ENCODE assay signal across 14 cellular contexts in the genomic region with DNA sequence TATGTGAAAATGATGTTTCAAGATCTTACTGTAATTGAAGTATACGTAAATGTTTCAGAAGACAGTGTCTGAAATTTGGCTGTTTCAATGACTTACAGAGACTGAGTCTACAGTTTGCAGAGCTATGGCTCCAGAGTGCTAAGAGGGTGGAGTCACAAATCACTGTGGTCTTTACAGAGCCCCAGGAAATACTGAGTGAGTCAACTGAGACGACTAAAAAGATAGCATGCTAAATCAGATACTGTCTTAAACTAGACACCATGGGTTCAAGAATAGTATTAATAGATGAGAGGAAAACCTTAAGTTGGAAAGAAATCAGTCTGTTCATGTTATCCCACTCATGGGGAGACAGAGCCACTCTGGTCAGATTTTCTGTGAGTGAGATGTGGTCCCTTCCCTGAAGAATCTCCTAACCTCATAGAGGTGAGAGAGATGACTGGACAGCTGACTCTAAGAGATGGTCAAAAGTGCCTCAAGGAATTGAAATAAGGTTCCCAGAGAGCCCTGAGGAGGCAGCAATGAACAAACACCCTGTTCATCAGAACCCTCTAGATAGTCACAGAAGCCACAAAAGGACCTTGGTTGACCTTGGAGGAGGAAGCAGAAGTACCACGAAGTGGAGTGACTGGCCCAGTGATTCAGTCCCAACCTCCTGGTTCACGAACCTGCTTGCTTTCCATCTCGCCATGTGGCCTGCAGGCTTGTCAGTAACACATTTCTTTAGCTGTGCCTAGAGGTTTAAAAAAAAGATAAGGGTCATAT. TPM values are rescaled to one million over a fixed set of nuclear protein-coding genes. Genes with fewer than 3 reads are reported as not detected.
DNase-seq lines count a peak whose midpoint lies in the region; FAIRE-seq and TF ChIP-seq lines count a peak whose summit lies in the region.
"Had no signal": no experiment of that assay in that cellular context is flagged by ENCODE, and none has a peak within 500 bp of the region (broad histone marks: within the 10 kb centered on the region; RNA-seq: fewer than 3 reads in every experiment).

No MANE protein-coding gene starts in this region.

- H3K4me2 ChIP-seq in keratinocyte (ENCODE audit: control insufficient read depth, extremely low read depth, insufficient read depth, low read depth, low read length) = peak overlapping the region; percentile 2

- DNase-seq in EL (peak; percentile 80), M059J (ENCODE audit: low read depth) (peak; percentile 94), astrocyte of the spinal cord (ENCODE audit: low read depth, low spot score) (peak; percentile 58), keratinocyte (ENCODE audit: low read depth, low spot score) (no peak), caudate nucleus (lab: John Stamatoyannopoulos, UW) (no peak), DMS79 treated with DMSO at 0.1 percent for 48 hours (lab: John Stamatoyannopoulos, UW) (no peak), NCI-H2107 (lab: John Stamatoyannopoulos, UW) (no peak), NCI-H2081 treated with DMSO at 0.1 percent for 48 hours (lab: John Stamatoyannopoulos, UW) (no peak)
- DNase-seq: body of pancreas, COR-L47, mucosa of descending colon, NCI-H187 had no signal

- H3K36me3 ChIP-seq in keratinocyte (ENCODE audit: control insufficient read depth in 2 of 2, extremely low read depth in 1 of 2, insufficient read depth in 2 of 2, low read length in 2 of 2) = no peaks in the 10 kb centered on the region

- no peak overlapping the region for H2AFZ ChIP-seq in keratinocyte (ENCODE audit: control insufficient read depth, low read length)

- in situ Hi-C loops in astrocyte of the spinal cord (cut with HindIII; ENCODE audit: low sequenced_read_pairs) = no loop called here

- H3K4me3 ChIP-seq in astrocyte of the spinal cord (ENCODE audit: low read depth, low read length) (no peak overlapping the region), keratinocyte (ENCODE audit: control insufficient read depth in 2 of 3, extremely low read depth in 1 of 3, insufficient read depth in 2 of 3, low read depth in 1 of 3, low read length in 3 of 3) (no peak overlapping the region)
- H3K4me3 ChIP-seq: body of pancreas, mucosa of descending colon had no signal

- H3K79me2 ChIP-seq in keratinocyte (ENCODE audit: control insufficient read depth, insufficient read depth, low read length) = no peaks in the 10 kb centered on the region

- no peaks in the 10 kb centered on the region for H4K20me1 ChIP-seq in keratinocyte (ENCODE audit: control insufficient read depth, extremely low read depth, insufficient read depth, low read length)

- peak; percentile 92 for FAIRE-seq in keratinocyte (lab: Jason Lieb, UNC)
- FAIRE-seq: GM19239 had no signal

- H3K9me1 ChIP-seq in keratinocyte (ENCODE audit: control insufficient read depth, extremely low read depth, insufficient read depth, low read length) = no peaks in the 10 kb centered on the region

- TF ChIP-seq CTCF in astrocyte of the spinal cord (IDR thresholded peaks at IDR 0.05; ENCODE audit: low read depth, low read length) (no peak), keratinocyte (optimal IDR thresholded peaks at IDR 0.05 in 1 of 3, IDR thresholded peaks at IDR 0.05 in 1 of 3, conservative IDR thresholded peaks at IDR 0.05 in 1 of 3; ENCODE audit: extremely low read depth in 1 of 3, insufficient read depth in 2 of 3, low read length in 3 of 3) (no peak)

- H3K27me3 ChIP-seq in keratinocyte (ENCODE audit: control insufficient read depth, extremely low read depth, insufficient read depth, low read length) = no peaks in the 10 kb centered on the region
- H3K27me3 ChIP-seq: body of pancreas had no signal

- peaks cover 40% of the 10 kb centered on the region for H3K4me1 ChIP-seq in keratinocyte (ENCODE audit: control insufficient read depth, extremely low read depth, insufficient read depth, low read length)
- H3K4me1 ChIP-seq: body of pancreas had no signal

- H3K27ac ChIP-seq in keratinocyte (ENCODE audit: control insufficient read depth, insufficient read depth, low read length) (peak overlapping the region; percentile 10), caudate nucleus (ENCODE audit: low read depth, low read length) (no peak overlapping the region)
- H3K27ac ChIP-seq: body of pancreas had no signal

- H3K9me3 ChIP-seq in keratinocyte (ENCODE audit: control insufficient read depth, low read depth, low read length) = no peaks in the 10 kb centered on the region
- H3K9me3 ChIP-seq: body of pancreas, mucosa of descending colon had no signal

- no peak overlapping the region for H3K9ac ChIP-seq in keratinocyte (ENCODE audit: control insufficient read depth, extremely low read depth, insufficient read depth, low read length)

- dilution Hi-C loops in keratinocyte (cut with MboI; ENCODE audit: extremely low pct_ligation_motif_present, low sequenced_read_pairs) = no loop called here

RNA-seq across cellular contexts. Expression of a gene that starts 30.2 kb away (rescaled TPM):
- total RNA-seq in M059J (2014; rRNA removed; shearing (Covaris generic)) = not detected in 2 replicates
- 0.10 to 0.16 TPM (median 0.10 TPM) in 3 replicates for polyA plus RNA-seq in keratinocyte
- not detected for polyA plus RNA-seq in keratinocyte (2011; ENCODE audit: low read depth)
- not detected in 2 replicates for polyA plus RNA-seq in keratinocyte (2011; cell fraction: cytosol; rRNA removed)
- polyA plus RNA-seq in keratinocyte (2011; cell fraction: nucleus; rRNA removed) = 0.36 TPM in 1 of 2 replicates, not detected in the other
- polyA plus RNA-seq in keratinocyte (2012; ENCODE audit: low replicate concordance) = 0.18 TPM in 1 of 2 replicates, not detected in the other
- polyA minus RNA-seq in keratinocyte = not detected in 3 replicates
- not detected for polyA minus RNA-seq in keratinocyte (2011; cell fraction: cytosol; rRNA and poly(A)+ RNA removed)
- polyA minus RNA-seq in keratinocyte (2011; cell fraction: nucleus; rRNA and poly(A)+ RNA removed) = 1.2 TPM in 1 of 2 replicates, not detected in the other
- total RNA-seq: body of pancreas, renal cortical epithelial cell had no signal

Comparison
In these comparisons a context has a peak if more than half of its experiments do, and no peak if none do; other contexts are left out.
1. DNase-seq: peak in EL (single experiment), M059J (single experiment) and astrocyte of the spinal cord (single experiment); none in keratinocyte (single experiment), caudate nucleus (0 of 61), DMS79 treated with DMSO at 0.1 percent for 48 hours (single experiment), NCI-H2107 (single experiment) and NCI-H2081 treated with DMSO at 0.1 percent for 48 hours (single experiment).